In genomic region chr5:80204808-80205614, GRCh38 we compare ENCODE assay signal across 1 cellular context.
TF ChIP-seq lines count a peak whose summit lies in the region.

No MANE protein-coding gene starts in this region.

TF ChIP-seq in K562, 482 proteins besides CTCF, POLR2A, EP300 and RAD21 (continued from another document and continues in another):
- TF ChIP-seq RERE (CRISPR knock-in tag; IDR thresholded peaks at IDR 0.05; ENCODE audit: borderline replicate concordance): no peak
- TF ChIP-seq EHMT2 (IDR thresholded peaks at IDR 0.05): 0 out of 2 replicates have a peak, but pooled peaks have one; percentile 21
- peak; percentile 75 to 86; a peak in 3 of 4 replicates for TF ChIP-seq FOXK2 (conservative IDR thresholded peaks at IDR 0.05 in 1 of 2, IDR thresholded peaks at IDR 0.05 in 1 of 2; ENCODE audit: low read depth in 2 of 2)
- TF ChIP-seq CBX2 (IDR thresholded peaks at IDR 0.05; ENCODE audit: insufficient read depth, low read length, poor library complexity, severe bottlenecking): no peak
- TF ChIP-seq UBTF (IDR thresholded peaks at IDR 0.05; ENCODE audit: borderline replicate concordance in 1 of 2, low read depth in 2 of 2, low read length in 2 of 2): no peak
- no peak for TF ChIP-seq DLX4 (CRISPR knock-in tag; IDR thresholded peaks at IDR 0.05)
- no peak for TF ChIP-seq IRF9 (tag; IDR thresholded peaks at IDR 0.05)
- TF ChIP-seq ZNF197 (CRISPR knock-in tag; IDR thresholded peaks at IDR 0.05; ENCODE audit: low read depth): peak; percentile 87; the same call in 1 of the 2 replicates
- no peak for TF ChIP-seq E2F4 (CRISPR knock-in tag; IDR thresholded peaks at IDR 0.05; ENCODE audit: low read depth)
- no peak for TF ChIP-seq CHD2 (IDR thresholded peaks at IDR 0.05; ENCODE audit: low read depth, low read length)
- TF ChIP-seq NRF1 (conservative IDR thresholded peaks at IDR 0.05 in 1 of 2, IDR thresholded peaks at IDR 0.05 in 1 of 2): peak; percentile 32 to 48
- peak; percentile 12; the same call in 1 of the 2 replicates for TF ChIP-seq ZNF263 (CRISPR knock-in tag; IDR thresholded peaks at IDR 0.05; ENCODE audit: borderline replicate concordance)
- TF ChIP-seq RBM14 (IDR thresholded peaks at IDR 0.05; ENCODE audit: borderline replicate concordance, insufficient read depth, low read depth, low read length): no peak
- no peak for TF ChIP-seq NFATC3 (IDR thresholded peaks at IDR 0.05)
- no peak for TF ChIP-seq ZNF518B (CRISPR knock-in tag; IDR thresholded peaks at IDR 0.05)
- TF ChIP-seq PREB (CRISPR knock-in tag; IDR thresholded peaks at IDR 0.05): no peak
- no peak for TF ChIP-seq SFPQ (IDR thresholded peaks at IDR 0.05; ENCODE audit: low read depth, low read length)
- no peak for TF ChIP-seq HNRNPH1 (optimal IDR thresholded peaks at IDR 0.05; ENCODE audit: low read depth, low read length)
- no peak for TF ChIP-seq EZH2 (IDR thresholded peaks at IDR 0.05; ENCODE audit: borderline replicate concordance, low read depth, low read length)
- TF ChIP-seq ZBTB26 (CRISPR knock-in tag; IDR thresholded peaks at IDR 0.05): no peak
- TF ChIP-seq ZFP30 (CRISPR knock-in tag; IDR thresholded peaks at IDR 0.05; ENCODE audit: borderline replicate concordance): no peak
- peak; percentile 90 for TF ChIP-seq POLR2AphosphoS5 (IDR thresholded peaks at IDR 0.05; ENCODE audit: control insufficient read depth, insufficient read depth, low read depth, low read length)
- no peak for TF ChIP-seq GTF2F1 (IDR thresholded peaks at IDR 0.05; ENCODE audit: low read depth, low read length)
- no peak for TF ChIP-seq SETDB1 (IDR thresholded peaks at IDR 0.05; ENCODE audit: low read length)
- no peak for TF ChIP-seq E2F5 (CRISPR knock-in tag; IDR thresholded peaks at IDR 0.05)
- TF ChIP-seq KLF1 (tag; IDR thresholded peaks at IDR 0.05): no peak
- no peak for TF ChIP-seq SREBF1 (IDR thresholded peaks at IDR 0.05; ENCODE audit: borderline replicate concordance, low read depth, low read length)
- TF ChIP-seq SMARCC2 (IDR thresholded peaks at IDR 0.05; ENCODE audit: low read depth): peak; percentile 94
- peak; percentile 58 for TF ChIP-seq RB1 (IDR thresholded peaks at IDR 0.05; ENCODE audit: low read depth)
- TF ChIP-seq NCOA4 (IDR thresholded peaks at IDR 0.05; ENCODE audit: partially characterized antibody): no peak
- TF ChIP-seq ELF1 (tag; IDR thresholded peaks at IDR 0.05): no peak
- TF ChIP-seq ZNF311 (CRISPR knock-in tag; IDR thresholded peaks at IDR 0.05): no peak; the same call in 1 of the 2 replicates
- TF ChIP-seq ZC3H8 (IDR thresholded peaks at IDR 0.05): no peak
- TF ChIP-seq CTBP1 (IDR thresholded peaks at IDR 0.05; ENCODE audit: borderline replicate concordance): peak; percentile 95
- no peak for TF ChIP-seq SAFB (IDR thresholded peaks at IDR 0.05; ENCODE audit: borderline replicate concordance, low read depth, low read length)
- no peak for TF ChIP-seq PATZ1 (CRISPR knock-in tag; IDR thresholded peaks at IDR 0.05; ENCODE audit: borderline replicate concordance)
- TF ChIP-seq BCOR (IDR thresholded peaks at IDR 0.05): peak; percentile 86
